ENCODE assay signal across 28 cellular contexts in genomic region chr4:142334931-142335330, GRCh38.
"Had no signal": no experiment of that assay in that cellular context is flagged by ENCODE, and none has a peak within 500 bp of the region (broad histone marks: within the 10 kb centered on the region; RNA-seq: fewer than 3 reads in every experiment).

No MANE protein-coding gene starts in this region.

- H3K36me3 Mint-ChIP-seq: immature natural killer cell; stimulated activated naive B cell treated with anti-CD40 and anti-IgM and Interleukin-4, amounts not matched to agents 10 μg/mL and 1 μg/mL and 100 μg/mL, for 72 hours had no signal

- H3K4me1 ChIP-seq: lower lobe of right lung had no signal

- H3K36me3 ChIP-seq: esophagus muscularis mucosa, gastrocnemius medialis, lower lobe of right lung, stomach, tibial artery, upper lobe of right lung had no signal

- H3K9me3 Mint-ChIP-seq: activated B cell treated with CpG ODN at 0.5 μM for 24 hours; T-cell; T-helper 2 cell treated with Interferon-gamma antibody and Interleukin-4, amounts not matched to agents 5 μg/mL and 100 μg/mL, for 36 hours had no signal

- H3K27ac ChIP-seq: esophagus muscularis mucosa, lower lobe of right lung, stomach, tibial artery, upper lobe of right lung had no signal

- ATAC-seq: activated CD4-positive, alpha-beta T cell treated with anti-CD3 and anti-CD28 coated beads for 36 hours; gastrocnemius medialis; left colon; lower lobe of right lung; sciatic nerve; stimulated activated naive B cell treated with anti-CD40 and anti-IgM and Interleukin-4, amounts not matched to agents 10 μg/mL and 1 μg/mL and 100 μg/mL, for 72 hours; T-cell; upper lobe of right lung had no signal

- H3K9me3 ChIP-seq: esophagus muscularis mucosa, gastrocnemius medialis, lower lobe of right lung, tibial artery, upper lobe of right lung had no signal

- H3K27me3 Mint-ChIP-seq: activated B cell treated with CpG ODN at 0.5 μM for 24 hours; activated CD4-positive, alpha-beta T cell treated with anti-CD3 and anti-CD28 coated beads for 36 hours; dendritic cell treated with granulocyte-macrophage colony-stimulating factor and Interleukin-4, amounts not matched to agents 40 ng/mL and 50 ng/mL, for 4 days; stimulated activated naive B cell treated with anti-CD40 and anti-IgM and Interleukin-4, amounts not matched to agents 10 μg/mL and 1 μg/mL and 100 μg/mL, for 72 hours; T-cell had no signal

- H3K4me3 ChIP-seq: esophagus muscularis mucosa, gastrocnemius medialis, lower lobe of right lung, stomach, tibial artery, upper lobe of right lung had no signal

- H3K27me3 ChIP-seq: esophagus muscularis mucosa, gastrocnemius medialis, stomach, tibial artery, upper lobe of right lung had no signal

- H3K4me1 Mint-ChIP-seq: activated B cell treated with CpG ODN at 0.5 μM for 24 hours; immature natural killer cell; stimulated activated naive B cell treated with anti-CD40 and anti-IgM and Interleukin-4, amounts not matched to agents 10 μg/mL and 1 μg/mL and 100 μg/mL, for 72 hours had no signal

- DNase-seq: activated B cell treated with CpG ODN at 0.5 μM for 24 hours; activated CD4-positive, alpha-beta T cell treated with anti-CD3 and anti-CD28 coated beads for 36 hours; activated CD4-positive, alpha-beta T cell treated with anti-CD3 and anti-CD28 coated beads, Interleukin-2, amount 50 U/mL, for 4 hours; activated gamma-delta T cell treated with Interleukin-2 at 50 U/mL for 16 hours; activated naive CD4-positive, alpha-beta T cell treated with anti-CD3 and anti-CD28 coated beads, Interleukin-2, amount 50 U/mL, for 16 hours; activated T-cell treated with anti-CD3 and anti-CD28 coated beads for 4 hours; amniotic stem cell; central memory CD4-positive, alpha-beta T cell; endodermal cell; gastrocnemius medialis; hypothalamus; immature natural killer cell; kidney; left colon; lower lobe of right lung; mesendoderm; posterior cingulate gyrus; stimulated activated CD4-positive, alpha-beta T cell treated with anti-CD3 and anti-CD28 coated beads, Interleukin-1b, Interleukin-23, amount 100 ng/mL, for 48 hours; stimulated activated naive B cell treated with anti-CD40 and anti-IgM and Interleukin-4, amounts not matched to agents 10 μg/mL and 1 μg/mL and 100 μg/mL, for 72 hours; stomach; T-cell; tibial artery; upper lobe of right lung had no signal

- H3K4me3 Mint-ChIP-seq: activated B cell treated with CpG ODN at 0.5 μM for 24 hours; activated CD4-positive, alpha-beta T cell treated with anti-CD3 and anti-CD28 coated beads for 36 hours; dendritic cell treated with granulocyte-macrophage colony-stimulating factor and Interleukin-4, amounts not matched to agents 40 ng/mL and 50 ng/mL, for 4 days; endodermal cell; immature natural killer cell; nephron; stimulated activated naive B cell treated with anti-CD40 and anti-IgM and Interleukin-4, amounts not matched to agents 10 μg/mL and 1 μg/mL and 100 μg/mL, for 72 hours; T-cell; T-helper 2 cell treated with Interferon-gamma antibody and Interleukin-4, amounts not matched to agents 5 μg/mL and 100 μg/mL, for 36 hours had no signal

- H3K27ac Mint-ChIP-seq: activated B cell treated with CpG ODN at 0.5 μM for 24 hours; activated CD4-positive, alpha-beta T cell treated with anti-CD3 and anti-CD28 coated beads for 36 hours; dendritic cell treated with granulocyte-macrophage colony-stimulating factor and Interleukin-4, amounts not matched to agents 40 ng/mL and 50 ng/mL, for 4 days; endodermal cell; immature natural killer cell; stimulated activated naive B cell treated with anti-CD40 and anti-IgM and Interleukin-4, amounts not matched to agents 10 μg/mL and 1 μg/mL and 100 μg/mL, for 72 hours; T-helper 2 cell treated with Interferon-gamma antibody and Interleukin-4, amounts not matched to agents 5 μg/mL and 100 μg/mL, for 36 hours had no signal
